ENCODE assay signal across 1 cellular context in genomic region chr22:46286941-46287872, GRCh38.
TF ChIP-seq lines count a peak whose summit lies in the region.

No MANE protein-coding gene starts in this region.

TF ChIP-seq in K562, 482 proteins besides CTCF, POLR2A, EP300 and RAD21:
- 0 out of 2 replicates have a peak, but pooled peaks have one; percentile 34 for TF ChIP-seq POLR2G (IDR thresholded peaks at IDR 0.05; ENCODE audit: low read depth, low read length)
- no peak for TF ChIP-seq ARID3A (IDR thresholded peaks at IDR 0.05; ENCODE audit: borderline replicate concordance, low read depth, low read length)
- TF ChIP-seq, protein P1, sequence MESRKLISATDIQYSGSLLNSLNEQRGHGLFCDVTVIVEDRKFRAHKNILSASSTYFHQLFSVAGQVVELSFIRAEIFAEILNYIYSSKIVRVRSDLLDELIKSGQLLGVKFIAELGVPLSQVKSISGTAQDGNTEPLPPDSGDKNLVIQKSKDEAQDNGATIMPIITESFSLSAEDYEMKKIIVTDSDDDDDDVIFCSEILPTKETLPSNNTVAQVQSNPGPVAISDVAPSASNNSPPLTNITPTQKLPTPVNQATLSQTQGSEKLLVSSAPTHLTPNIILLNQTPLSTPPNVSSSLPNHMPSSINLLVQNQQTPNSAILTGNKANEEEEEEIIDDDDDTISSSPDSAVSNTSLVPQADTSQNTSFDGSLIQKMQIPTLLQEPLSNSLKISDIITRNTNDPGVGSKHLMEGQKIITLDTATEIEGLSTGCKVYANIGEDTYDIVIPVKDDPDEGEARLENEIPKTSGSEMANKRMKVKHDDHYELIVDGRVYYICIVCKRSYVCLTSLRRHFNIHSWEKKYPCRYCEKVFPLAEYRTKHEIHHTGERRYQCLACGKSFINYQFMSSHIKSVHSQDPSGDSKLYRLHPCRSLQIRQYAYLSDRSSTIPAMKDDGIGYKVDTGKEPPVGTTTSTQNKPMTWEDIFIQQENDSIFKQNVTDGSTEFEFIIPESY (CRISPR knock-in tag; IDR thresholded peaks at IDR 0.05), result 0 out of 2 replicates have a peak, but pooled peaks have one; percentile 24
